Comparison of ENCODE assay signal across 8 cellular contexts in the genomic region with DNA sequence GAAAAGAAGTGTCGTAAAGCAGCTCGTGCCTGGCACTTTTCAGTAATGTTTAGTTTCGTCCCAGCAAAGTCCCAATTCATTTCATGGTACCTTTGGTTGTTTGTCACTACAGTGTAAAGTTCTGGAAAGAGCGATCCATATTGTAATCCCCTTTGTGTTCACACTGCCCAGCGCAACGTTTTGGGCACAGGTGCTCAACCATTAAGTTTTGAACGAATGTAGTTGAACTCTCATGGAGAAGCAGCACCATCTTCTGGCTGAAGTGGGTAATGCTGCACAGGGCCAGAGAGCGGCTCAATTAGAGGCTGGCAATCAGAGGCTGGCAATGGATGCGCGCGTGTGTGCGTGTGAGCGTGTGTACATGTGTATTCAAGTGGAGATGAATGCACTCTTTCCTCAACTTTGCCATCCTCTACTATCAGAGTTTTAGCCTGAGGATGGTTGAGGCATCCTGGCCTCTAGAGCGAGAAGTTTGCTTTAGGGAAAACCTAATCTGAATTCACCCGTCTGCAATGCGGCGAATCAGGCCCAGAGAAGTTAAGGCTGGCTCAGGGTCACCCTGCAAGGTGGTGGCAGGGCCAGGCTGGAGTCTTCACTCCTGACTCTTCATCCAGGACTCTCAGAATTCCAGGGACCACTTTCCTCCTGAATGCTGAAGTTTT.
DNase-seq lines count a peak whose midpoint lies in the region; ATAC-seq lines count a peak whose summit lies in the region.

No MANE protein-coding gene starts in this region.

- H3K4me1 Mint-ChIP-seq in memory B cell, result peaks cover 5% of the 10 kb centered on the region

- DNase-seq in C1 segment of cervical spinal cord (lab: John Stamatoyannopoulos, UW), result peak in 12 of 14 donors; percentile 7 to 69 (median 37)
- peak; percentile 69 for DNase-seq in HK-2 (ENCODE audit: unreplicated experiment)
- peak; percentile 93 for DNase-seq in NCI-H82 (lab: John Stamatoyannopoulos, UW)
- peak; percentile 92 to 93 for DNase-seq in activated CD4-positive, alpha-beta T cell treated with anti-CD3 and anti-CD28 coated beads, Interleukin-2, amount 50 U/mL, for 48 hours
- DNase-seq in ecto neural progenitor cell (ENCODE audit: low spot score), result peak; percentile 90
- DNase-seq in memory B cell (ENCODE audit: low spot score in 2 of 2), result peak; percentile 86 to 93
- peak; percentile 50 to 74 for DNase-seq in stimulated activated CD8-positive, alpha-beta memory T cell treated with anti-CD3 and anti-CD28 coated beads, Interleukin-15, amount 100 ng/mL, for 4 hours (ENCODE audit: low read depth in 2 of 2)

- peaks cover 17% of the 10 kb centered on the region for H3K27me3 Mint-ChIP-seq in memory B cell

- no peaks in the 10 kb centered on the region for H3K9me3 Mint-ChIP-seq in memory B cell

- peak; percentile 94 for ATAC-seq in memory B cell (ENCODE audit: low read depth)
- ATAC-seq in HG02885 (IDR thresholded peaks at IDR 0.05; ENCODE audit: poor library complexity, unreplicated experiment), result no peak

- H3K36me3 Mint-ChIP-seq in memory B cell, result no peaks in the 10 kb centered on the region

- no peak overlapping the region for H3K27ac Mint-ChIP-seq in memory B cell

- no peak overlapping the region for H3K4me3 Mint-ChIP-seq in memory B cell

Comparison
In these comparisons a context has a peak if more than half of its experiments do, and no peak if none do; other contexts are left out.
1. DNase-seq: peak in every context shown above with its lines; median percentile 93 in NCI-H82; 92 in activated CD4-positive, alpha-beta T cell treated with anti-CD3 and anti-CD28 coated beads, Interleukin-2, amount 50 U/mL, for 48 hours; 90 in ecto neural progenitor cell; 90 in memory B cell; 69 in HK-2; 62 in stimulated activated CD8-positive, alpha-beta memory T cell treated with anti-CD3 and anti-CD28 coated beads, Interleukin-15, amount 100 ng/mL, for 4 hours; 37 in C1 segment of cervical spinal cord.